ENCODE assay signal across 8 cellular contexts in genomic region chr12:109998904-109999648, GRCh38. TPM values are rescaled to one million over a fixed set of nuclear protein-coding genes. Genes with fewer than 3 reads are reported as not detected.
DNase-seq lines count a peak whose midpoint lies in the region; ATAC-seq, FAIRE-seq and TF ChIP-seq lines count a peak whose summit lies in the region.

TSS of gene ANKRD13A (plus strand) at chr12:109999430. CDS start at chr12:109999689, 259 bp downstream.

- peaks cover 7 to 22% of the 10 kb centered on the region in 2 donors for H3K4me1 ChIP-seq in ascending aorta
- H3K4me1 ChIP-seq in right cardiac atrium (ENCODE audit: control insufficient read depth, insufficient read depth, low read length): peaks cover 5% of the 10 kb centered on the region

- DNase-seq in GM12865 (ENCODE audit: low read depth) (peak; percentile 99), NCI-H2029 (lab: John Stamatoyannopoulos, UW) (peak; percentile 84), ascending aorta (ENCODE audit: low spot score in 2 of 2) (peak; percentile 71 to 96), right cardiac atrium (peak; percentile 91 to 95 (median 94)), pulmonary artery endothelial cell (ENCODE audit: low read depth, low spot score) (peak; percentile 86), urothelium cell line (ENCODE audit: low spot score) (peak; percentile 84)
- peak; percentile 84 for DNase-seq in T-helper 2 cell treated with Interferon-gamma antibody and Interleukin-4, amounts not matched to agents 5 μg/mL and 100 μg/mL, for 36 hours (ENCODE audit: low spot score)

- TF ChIP-seq CTCF in GM12865 (IDR thresholded peaks at IDR 0.05; ENCODE audit: insufficient read depth, low read depth, low read length, missing control alignments) (no peak), ascending aorta (IDR thresholded peaks at IDR 0.05) (no peak)

- H3K9me3 Mint-ChIP-seq in T-helper 2 cell treated with Interferon-gamma antibody and Interleukin-4, amounts not matched to agents 5 μg/mL and 100 μg/mL, for 36 hours: no peaks in the 10 kb centered on the region

- peaks cover 31% of the 10 kb centered on the region for H3K4me1 Mint-ChIP-seq in T-helper 2 cell treated with Interferon-gamma antibody and Interleukin-4, amounts not matched to agents 5 μg/mL and 100 μg/mL, for 36 hours (ENCODE audit: low read depth)

- H3K27me3 Mint-ChIP-seq in T-helper 2 cell treated with Interferon-gamma antibody and Interleukin-4, amounts not matched to agents 5 μg/mL and 100 μg/mL, for 36 hours (ENCODE audit: low read depth): no peaks in the 10 kb centered on the region

- intact Hi-C loops in ascending aorta (cut with DNase I) (loop anchor here (1.0 to 10.0 kb wide), 7 partner anchors 25 to 1437 kb away; partner anchors contain the start of genes ARPC3, C12orf76, ISCU and PPTC7), right cardiac atrium (cut with DNase I) (no loop called here)

- no peaks in the 10 kb centered on the region for H3K36me3 ChIP-seq in ascending aorta

- H3K27ac Mint-ChIP-seq in T-helper 2 cell treated with Interferon-gamma antibody and Interleukin-4, amounts not matched to agents 5 μg/mL and 100 μg/mL, for 36 hours: peak within 1 kb of the TSS; percentile 97

- H3K27ac ChIP-seq in ascending aorta (peak within 1 kb of the TSS; percentile 74 to 80), right cardiac atrium (ENCODE audit: low read length) (peak within 1 kb of the TSS; percentile 88)

- H3K4me3 Mint-ChIP-seq in T-helper 2 cell treated with Interferon-gamma antibody and Interleukin-4, amounts not matched to agents 5 μg/mL and 100 μg/mL, for 36 hours: peak within 1 kb of the TSS; percentile 100

- H3K27me3 ChIP-seq in ascending aorta: no peaks in the 10 kb centered on the region
- H3K27me3 ChIP-seq in right cardiac atrium (ENCODE audit: control insufficient read depth, insufficient read depth): no peaks in the 10 kb centered on the region

- no peak for FAIRE-seq in urothelium cell line (lab: Jason Lieb, UNC)

- peaks cover 26% of the 10 kb centered on the region for H3K36me3 Mint-ChIP-seq in T-helper 2 cell treated with Interferon-gamma antibody and Interleukin-4, amounts not matched to agents 5 μg/mL and 100 μg/mL, for 36 hours (ENCODE audit: low read depth)

- under 1% methylated on average over 62 of the region's 62 CpGs for WGBS in right cardiac atrium

- ATAC-seq in HG02938 (IDR thresholded peaks at IDR 0.05; ENCODE audit: unreplicated experiment) (peak; percentile 55), right cardiac atrium (peak; percentile 88 to 93)

- H3K9me3 ChIP-seq in ascending aorta (no peaks in the 10 kb centered on the region), right cardiac atrium (ENCODE audit: control insufficient read depth, low read length) (no peaks in the 10 kb centered on the region)

- H3K4me3 ChIP-seq in GM12865 (ENCODE audit: low read depth, low read length) (peak within 1 kb of the TSS; percentile 92), ascending aorta (peak within 1 kb of the TSS; percentile 91 to 93), right cardiac atrium (ENCODE audit: low read length) (peak within 1 kb of the TSS; percentile 87)

RNA-seq across cellular contexts. Expression of gene ANKRD13A, which starts in this region (rescaled TPM):
- 199 TPM for total RNA-seq in ascending aorta
- total RNA-seq in right cardiac atrium: 10 to 100 TPM; 20.5 to 24.7 (median 21.1) TPM
- 9.6 TPM for polyA plus RNA-seq in right cardiac atrium
- total RNA-seq in pulmonary artery endothelial cell: 32.1 and 41.9 TPM in 2 replicates

Comparison
In these comparisons a context has a peak if more than half of its experiments do, and no peak if none do; other contexts are left out.
1. Peak in every context shown above with its lines: DNase-seq, ATAC-seq, H3K4me3 ChIP-seq and H3K27ac ChIP-seq.